Comparison of ENCODE assay signal across 8 cellular contexts in genomic region chr14:54565236-54566151, GRCh38. TPM values are rescaled to one million over a fixed set of nuclear protein-coding genes. Genes with fewer than 3 reads are reported as not detected.
DNase-seq lines count a peak whose midpoint lies in the region; ATAC-seq and TF ChIP-seq lines count a peak whose summit lies in the region.

No MANE protein-coding gene starts in this region.

- H3K9me3 ChIP-seq in ES-I3 (ENCODE audit: control insufficient read depth, insufficient read depth, low read length), result no peaks in the 10 kb centered on the region
- H3K9me3 ChIP-seq in ovary, result no peaks in the 10 kb centered on the region
- no peaks in the 10 kb centered on the region for H3K9me3 ChIP-seq in tibial nerve

- TF ChIP-seq EP300 in ovary (IDR thresholded peaks at IDR 0.05), result peak; percentile 81
- TF ChIP-seq EP300 in tibial nerve (IDR thresholded peaks at IDR 0.05), result peak; percentile 62 to 97

- DNase-seq in KBM-7, result peak; percentile 63
- peak; percentile 11 for DNase-seq in SK-N-DZ (ENCODE audit: low spot score)
- DNase-seq in activated naive CD8-positive, alpha-beta T cell treated with anti-CD3 and anti-CD28 coated beads for 36 hours, result peak; percentile 81
- DNase-seq in Right ventricle myocardium inferior (ENCODE audit: missing footprints), result peak; percentile 97
- DNase-seq in ovary, result peak; percentile 93 to 98 (median 95)
- DNase-seq in tibial nerve (ENCODE audit: low spot score in 2 of 2), result peak; percentile 93 to 95

- peak overlapping the region; percentile 61 for H3K4me3 ChIP-seq in ovary
- H3K4me3 ChIP-seq in tibial nerve, result peak overlapping the region; percentile 60 to 92 (median 87)

- TF ChIP-seq CTCF in ovary (IDR thresholded peaks at IDR 0.05) (peak in 1 of 3 donors; percentile 24), tibial nerve (IDR thresholded peaks at IDR 0.05) (peak in 3 of 5 experiments; percentile 17 to 47 (median 21))

- no peaks in the 10 kb centered on the region for H3K9me3 Mint-ChIP-seq in activated naive CD8-positive, alpha-beta T cell treated with anti-CD3 and anti-CD28 coated beads for 36 hours

- H3K27ac Mint-ChIP-seq in activated naive CD8-positive, alpha-beta T cell treated with anti-CD3 and anti-CD28 coated beads for 36 hours, result no peak overlapping the region

- peaks cover 9% of the 10 kb centered on the region for H3K36me3 Mint-ChIP-seq in activated naive CD8-positive, alpha-beta T cell treated with anti-CD3 and anti-CD28 coated beads for 36 hours

- H3K27me3 Mint-ChIP-seq in activated naive CD8-positive, alpha-beta T cell treated with anti-CD3 and anti-CD28 coated beads for 36 hours, result peaks cover 19% of the 10 kb centered on the region

- peak overlapping the region; percentile 93 for H3K9ac ChIP-seq in ES-I3 (ENCODE audit: low read depth, low read length)

- WGBS in ovary, 3 donors, result 1% methylated on average over 59 to 86 of the region's 86 CpGs
- WGBS in tibial nerve, 2 donors, result 0 to 2% methylated on average over 48 to 60 of the region's 86 CpGs

- intact Hi-C loops in Right ventricle myocardium inferior (cut with DNase I) (loop anchor here (1.0 to 10.0 kb wide), 4 partner anchors 41 to 329 kb away; no protein-coding TSS in a partner anchor), ovary (cut with DNase I) (loop anchor here (1.0 to 5.0 kb wide), 6 partner anchors 121 to 487 kb away; partner anchors contain the start of gene MAPK1IP1L (in 1 of the 4))

- ATAC-seq in GM21717 (IDR thresholded peaks at IDR 0.05; ENCODE audit: unreplicated experiment), result peak; percentile 55
- ATAC-seq in Right ventricle myocardium inferior, result peak; percentile 85

- in situ Hi-C loops in KBM-7 (cut with MboI; ENCODE audit: low pct_unique_long_range_greater_than_20kb, low sequenced_read_pairs), result no loop called here

- peaks cover 12% of the 10 kb centered on the region for H3K4me1 ChIP-seq in ES-I3 (ENCODE audit: insufficient read depth, low read length)
- H3K4me1 ChIP-seq in ovary (ENCODE audit: insufficient read depth), result peaks cover 2% of the 10 kb centered on the region
- peaks cover 0 to 39% (median 10%) of the 10 kb centered on the region in 4 donors for H3K4me1 ChIP-seq in tibial nerve

- H3K27ac ChIP-seq in ovary (peak overlapping the region; percentile 96 to 100), tibial nerve (peak overlapping the region; percentile 98 to 100 (median 100))

- peak; percentile 85 for TF ChIP-seq POLR2A in ovary (IDR thresholded peaks at IDR 0.05)
- TF ChIP-seq POLR2A in tibial nerve (IDR thresholded peaks at IDR 0.05), result peak; percentile 91

- H3K27me3 ChIP-seq in ovary, result no peaks in the 10 kb centered on the region
- H3K27me3 ChIP-seq in tibial nerve, result no peaks in the 10 kb centered on the region

- H3K4me3 Mint-ChIP-seq in activated naive CD8-positive, alpha-beta T cell treated with anti-CD3 and anti-CD28 coated beads for 36 hours, result peak overlapping the region; percentile 73

- peaks cover 28% of the 10 kb centered on the region for H3K4me1 Mint-ChIP-seq in activated naive CD8-positive, alpha-beta T cell treated with anti-CD3 and anti-CD28 coated beads for 36 hours

- no peaks in the 10 kb centered on the region for H3K36me3 ChIP-seq in ES-I3 (ENCODE audit: insufficient read depth, low read length)
- no peaks in the 10 kb centered on the region for H3K36me3 ChIP-seq in ovary
- H3K36me3 ChIP-seq in tibial nerve, result no peaks in the 10 kb centered on the region

RNA-seq across cellular contexts. Expression of gene SAMD4A, which starts 1.4 kb away (rescaled TPM):
- 0.02 TPM in 1 of 2 replicates, not detected in the other for polyA plus RNA-seq in SK-N-DZ (2014; cell fraction: cytosol; rRNA removed)
- not detected in 2 replicates for polyA plus RNA-seq in SK-N-DZ (2014; cell fraction: nucleus; rRNA removed)
- total RNA-seq in activated naive CD8-positive, alpha-beta T cell treated with anti-CD3 and anti-CD28 coated beads for 36 hours, result 1 to 10 TPM; 4.6 to 4.7 TPM
- total RNA-seq in Right ventricle myocardium inferior (128 TPM), ovary (10 to 100 TPM in 2 of 7 donors, 1 to 10 TPM in 5; 4.6 to 22.4 (median 7.3) TPM), tibial nerve (10 to 100 TPM; 39.8 to 53.3 (median 48.0) TPM)
- polyA plus RNA-seq in ovary, result 10 to 100 TPM in 1 of 2 donors, 1 to 10 TPM in 1; 2.3 to 13.0 TPM

RNA-seq across cellular contexts. Expression of gene CGRRF1, which starts 55.8 kb away (rescaled TPM):
- polyA plus RNA-seq in SK-N-DZ (2014; cell fraction: cytosol; rRNA removed), result 15.2 and 17.8 TPM in 2 replicates
- 16.3 and 23.9 TPM in 2 replicates for polyA plus RNA-seq in SK-N-DZ (2014; cell fraction: nucleus; rRNA removed)
- 10 to 100 TPM; 11.5 to 12.9 TPM for total RNA-seq in activated naive CD8-positive, alpha-beta T cell treated with anti-CD3 and anti-CD28 coated beads for 36 hours
- total RNA-seq in Right ventricle myocardium inferior (16.2 TPM), ovary (10 to 100 TPM; 20.3 to 36.7 (median 25.2) TPM), tibial nerve (10 to 100 TPM; 16.5 to 28.8 (median 21.2) TPM)
- 10 to 100 TPM; 17.9 to 18.5 TPM for polyA plus RNA-seq in ovary

Comparison
In these comparisons a context has a peak if more than half of its experiments do, and no peak if none do; other contexts are left out.
1. Peak in every context shown above with its lines: DNase-seq, ATAC-seq, H3K4me3 ChIP-seq and H3K27ac ChIP-seq.
2. DNase-seq: peak in every context shown above with its lines; median percentile 97 in Right ventricle myocardium inferior; 95 in ovary; 94 in tibial nerve; 81 in activated naive CD8-positive, alpha-beta T cell treated with anti-CD3 and anti-CD28 coated beads for 36 hours; 63 in KBM-7; 11 in SK-N-DZ.